17 cellular contexts compared by ENCODE assay signal in the genomic region with DNA sequence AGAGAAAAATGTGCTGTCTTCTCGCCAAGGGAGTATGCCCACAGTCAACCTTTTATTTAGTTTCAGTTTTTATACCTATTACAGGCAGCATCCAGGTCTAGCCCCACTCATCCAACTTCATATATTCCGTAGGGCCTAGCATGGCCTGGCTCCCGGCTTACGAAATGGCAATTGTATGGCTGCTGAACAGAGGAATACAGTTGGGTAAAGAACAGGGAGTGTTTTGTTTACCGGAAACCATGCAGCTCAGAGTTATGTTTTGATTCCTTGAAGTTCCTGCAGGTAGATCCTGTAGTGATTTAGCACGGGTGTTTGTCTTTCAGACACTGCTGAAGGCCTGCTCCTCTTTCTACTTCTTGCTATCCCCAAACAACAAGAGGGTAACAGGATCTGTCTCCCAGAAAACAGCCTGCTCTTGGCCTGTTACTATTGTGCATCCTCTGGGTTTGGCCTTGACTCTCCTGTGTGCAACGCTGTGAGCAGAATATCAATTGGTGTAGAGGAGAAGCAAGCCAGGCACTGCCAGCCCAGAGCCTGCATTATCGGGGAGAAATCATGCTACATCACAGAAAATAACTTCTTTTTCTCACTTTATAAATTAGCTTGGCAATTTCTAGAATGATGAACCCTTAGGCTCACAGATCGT. TPM values are rescaled to one million over a fixed set of nuclear protein-coding genes. Genes with fewer than 3 reads are reported as not detected.
"Had no signal": no experiment of that assay in that cellular context is flagged by ENCODE, and none has a peak within 500 bp of the region (broad histone marks: within the 10 kb centered on the region; RNA-seq: fewer than 3 reads in every experiment).

No MANE protein-coding gene starts in this region.

- H3K27me3 ChIP-seq: pancreas, vagina had no signal

- H3K4me1 ChIP-seq: left lung had no signal

- DNase-seq: activated CD4-positive, alpha-beta memory T cell treated with anti-CD3 and anti-CD28 coated beads for 36 hours; activated CD4-positive, alpha-beta T cell treated with anti-CD3 and anti-CD28 coated beads for 36 hours; activated CD8-positive, alpha-beta memory T cell treated with anti-CD3 and anti-CD28 coated beads, Interleukin-2, amount 10 ng/mL, durations not matched to agents 7 days and 5 days; activated naive CD4-positive, alpha-beta T cell treated with anti-CD3 and anti-CD28 coated beads for 36 hours; activated naive CD8-positive, alpha-beta T cell treated with anti-CD3 and anti-CD28 coated beads, Interleukin-2, amount 50 U/mL, for 24 hours; activated T-cell treated with anti-CD3 and anti-CD28 coated beads, Interleukin-2, amount 50 U/mL, for 1 hour; aorta; endodermal cell; foreskin melanocyte; left lung; pancreas; stimulated activated naive CD4-positive, alpha-beta T cell; SW 1271; trophoblast cell had no signal

- H3K4me1 Mint-ChIP-seq: activated CD4-positive, alpha-beta T cell treated with anti-CD3 and anti-CD28 coated beads for 36 hours; activated CD8-positive, alpha-beta memory T cell treated with anti-CD3 and anti-CD28 coated beads, Interleukin-2, amount 10 ng/mL, durations not matched to agents 7 days and 5 days; activated naive CD8-positive, alpha-beta T cell treated with anti-CD3 and anti-CD28 coated beads, Interleukin-2, amount 50 U/mL, for 24 hours; endodermal cell had no signal

- H3K27me3 Mint-ChIP-seq: activated CD4-positive, alpha-beta memory T cell treated with anti-CD3 and anti-CD28 coated beads for 36 hours; activated CD4-positive, alpha-beta T cell treated with anti-CD3 and anti-CD28 coated beads for 36 hours; activated CD8-positive, alpha-beta memory T cell treated with anti-CD3 and anti-CD28 coated beads, Interleukin-2, amount 10 ng/mL, durations not matched to agents 7 days and 5 days had no signal

- H3K9me3 Mint-ChIP-seq: activated CD4-positive, alpha-beta memory T cell treated with anti-CD3 and anti-CD28 coated beads for 36 hours; activated naive CD4-positive, alpha-beta T cell treated with anti-CD3 and anti-CD28 coated beads for 36 hours; activated naive CD8-positive, alpha-beta T cell treated with anti-CD3 and anti-CD28 coated beads, Interleukin-2, amount 50 U/mL, for 24 hours; endodermal cell had no signal

- H3K36me3 Mint-ChIP-seq: activated CD4-positive, alpha-beta memory T cell treated with anti-CD3 and anti-CD28 coated beads for 36 hours; activated CD8-positive, alpha-beta memory T cell treated with anti-CD3 and anti-CD28 coated beads, Interleukin-2, amount 10 ng/mL, durations not matched to agents 7 days and 5 days had no signal

- H3K27ac Mint-ChIP-seq: activated CD4-positive, alpha-beta memory T cell treated with anti-CD3 and anti-CD28 coated beads for 36 hours; activated CD4-positive, alpha-beta T cell treated with anti-CD3 and anti-CD28 coated beads for 36 hours; activated CD8-positive, alpha-beta memory T cell treated with anti-CD3 and anti-CD28 coated beads, Interleukin-2, amount 10 ng/mL, durations not matched to agents 7 days and 5 days; activated naive CD4-positive, alpha-beta T cell treated with anti-CD3 and anti-CD28 coated beads for 36 hours; activated naive CD8-positive, alpha-beta T cell treated with anti-CD3 and anti-CD28 coated beads, Interleukin-2, amount 50 U/mL, for 24 hours; endodermal cell had no signal

- H3K4me3 Mint-ChIP-seq: activated CD4-positive, alpha-beta memory T cell treated with anti-CD3 and anti-CD28 coated beads for 36 hours; activated CD4-positive, alpha-beta T cell treated with anti-CD3 and anti-CD28 coated beads for 36 hours; activated CD8-positive, alpha-beta memory T cell treated with anti-CD3 and anti-CD28 coated beads, Interleukin-2, amount 10 ng/mL, durations not matched to agents 7 days and 5 days; activated naive CD4-positive, alpha-beta T cell treated with anti-CD3 and anti-CD28 coated beads for 36 hours; activated naive CD8-positive, alpha-beta T cell treated with anti-CD3 and anti-CD28 coated beads, Interleukin-2, amount 50 U/mL, for 24 hours; endodermal cell had no signal

- H3K4me3 ChIP-seq: breast epithelium, left lung, pancreas, vagina had no signal

- H3K9me3 ChIP-seq: breast epithelium, left lung, pancreas, vagina had no signal

- H3K36me3 ChIP-seq: breast epithelium, pancreas, vagina had no signal

RNA-seq across cellular contexts. Expression of a gene that starts 32.4 kb away (rescaled TPM):
- polyA plus RNA-seq: keratinocyte had no signal
